Comparison of ENCODE assay signal across 15 cellular contexts in the genomic region with DNA sequence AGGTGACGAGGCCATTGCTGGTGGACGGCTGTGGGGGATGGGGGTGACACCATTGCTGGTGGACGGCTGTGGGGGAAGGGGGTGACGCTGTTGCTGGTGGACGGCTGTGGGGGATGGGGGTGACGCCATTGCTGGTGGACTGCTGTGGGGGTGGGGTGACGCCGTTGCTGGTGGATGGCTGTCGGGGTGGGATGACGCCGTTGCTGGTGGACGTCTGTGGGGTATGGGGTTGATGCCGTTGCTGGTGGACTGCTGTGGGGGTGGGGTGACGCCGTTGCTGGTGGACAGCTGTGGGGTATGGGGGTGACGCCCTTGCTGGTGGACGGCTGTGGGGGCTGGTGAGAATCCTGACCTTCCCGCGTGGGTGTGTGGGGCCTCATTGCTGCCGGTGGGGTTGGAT. TPM values are rescaled to one million over a fixed set of nuclear protein-coding genes. Genes with fewer than 3 reads are reported as not detected.
DNase-seq lines count a peak whose midpoint lies in the region; ATAC-seq, FAIRE-seq and TF ChIP-seq lines count a peak whose summit lies in the region.
"Had no signal": no experiment of that assay in that cellular context is flagged by ENCODE, and none has a peak within 500 bp of the region (broad histone marks: within the 10 kb centered on the region; RNA-seq: fewer than 3 reads in every experiment).

No MANE protein-coding gene starts in this region.

- H3K36me3 Mint-ChIP-seq in activated T-cell treated with anti-CD3 and anti-CD28 coated beads, Interleukin-2, amount 50 U/mL, for 72 hours (ENCODE audit: insufficient read depth in 2 of 2) = peaks cover 44 to 46% of the 10 kb centered on the region in 2 donors
- peaks cover 43% of the 10 kb centered on the region for H3K36me3 Mint-ChIP-seq in progenitor cell of endocrine pancreas (ENCODE audit: insufficient read depth)

- no peak for DNase-seq in activated T-cell treated with anti-CD3 and anti-CD28 coated beads, Interleukin-2, amount 50 U/mL, for 72 hours
- no peak for DNase-seq in activated T-cell treated with anti-CD3 and anti-CD28 coated beads, Interleukin-2, amount 50 U/mL, for 1 hour
- DNase-seq in GM12878 (ENCODE audit: low read depth, low spot score) = no peak
- DNase-seq in progenitor cell of endocrine pancreas (ENCODE audit: low spot score, unreplicated experiment) = no peak
- no peak for DNase-seq in effector memory CD4-positive, alpha-beta T cell
- DNase-seq in stimulated activated CD4-positive, alpha-beta T cell treated with anti-CD3 and anti-CD28 coated beads, Interleukin-15, amount 100 ng/mL, for 24 hours = no peak
- DNase-seq: AML-193; Caco-2; CD4-positive, alpha-beta T cell; HCEC 1CT had no signal

- CTCF ChIA-PET in GM12878 (lab: Yijun Ruan, JAX) = no interaction called here

- peak overlapping the region; percentile 42 for H3K27ac Mint-ChIP-seq in activated T-cell treated with anti-CD3 and anti-CD28 coated beads, Interleukin-2, amount 50 U/mL, for 72 hours
- peak overlapping the region; percentile 8 for H3K27ac Mint-ChIP-seq in progenitor cell of endocrine pancreas
- H3K27ac Mint-ChIP-seq: CD4-positive, alpha-beta T cell had no signal

- no peak overlapping the region for H3K27ac ChIP-seq in GM12878 (ENCODE audit: control insufficient read depth, insufficient read depth)
- no peak overlapping the region for H3K27ac ChIP-seq in effector memory CD4-positive, alpha-beta T cell (ENCODE audit: insufficient read depth, low read length, poor library complexity, severe bottlenecking)
- H3K27ac ChIP-seq: 22Rv1, A549, C4-2B had no signal

- SMC1A ChIA-PET in GM12878 (lab: Charles Lee; ENCODE audit: uncharacterized antibody, unreplicated experiment) = no interaction called here

- in situ Hi-C loops in GM12878 (cut with MboI) = no loop called here

- TF ChIP-seq RAD21 in GM12878 (IDR thresholded peaks at IDR 0.05; ENCODE audit: insufficient read depth, low read depth, low read length) = no peak

- no peak overlapping the region for H3K9ac ChIP-seq in GM12878 (ENCODE audit: control insufficient read depth, insufficient read depth, low read length)

- peaks cover 30 to 31% of the 10 kb centered on the region in 2 experiments for H3K36me3 ChIP-seq in GM12878 (ENCODE audit: control insufficient read depth in 2 of 2, insufficient read depth in 2 of 2, low read length in 1 of 2)
- H3K36me3 ChIP-seq in effector memory CD4-positive, alpha-beta T cell (ENCODE audit: control insufficient read depth, insufficient read depth, low read length) = peaks cover 71% of the 10 kb centered on the region

- no peak for ATAC-seq in activated T-cell treated with anti-CD3 and anti-CD28 coated beads, Interleukin-2, amount 50 U/mL, for 72 hours (replicated peaks in 1 of 2)
- ATAC-seq in GM12878 (no peak), GM18520 (IDR thresholded peaks at IDR 0.05; ENCODE audit: unreplicated experiment) (no peak)
- ATAC-seq: A549 had no signal

- WGBS in GM12878 (ENCODE audit: insufficient coverage, insufficient replicate concordance, low lambda C conversion rate, missing lambda C conversion rate) = 90% methylated on average over 13 of the region's 20 CpGs

- POLR2A ChIA-PET in GM12878 (lab: Charles Lee) = no interaction called here

- no peaks in the 10 kb centered on the region for H3K9me3 Mint-ChIP-seq in activated T-cell treated with anti-CD3 and anti-CD28 coated beads, Interleukin-2, amount 50 U/mL, for 72 hours
- H3K9me3 Mint-ChIP-seq in progenitor cell of endocrine pancreas (ENCODE audit: low read depth) = peaks cover 1% of the 10 kb centered on the region
- H3K9me3 Mint-ChIP-seq: CD4-positive, alpha-beta T cell had no signal

- H3K4me1 ChIP-seq in GM12878 (ENCODE audit: control insufficient read depth, insufficient read depth, low read length) = no peaks in the 10 kb centered on the region
- no peaks in the 10 kb centered on the region for H3K4me1 ChIP-seq in effector memory CD4-positive, alpha-beta T cell (ENCODE audit: control insufficient read depth, insufficient read depth, low read length, poor library complexity, severe bottlenecking)
- H3K4me1 ChIP-seq: A549, Caco-2 had no signal

- no peak overlapping the region for H3K4me2 ChIP-seq in GM12878 (ENCODE audit: control insufficient read depth, insufficient read depth)
- H3K4me2 ChIP-seq: A549 had no signal

- H3K4me1 Mint-ChIP-seq in activated T-cell treated with anti-CD3 and anti-CD28 coated beads, Interleukin-2, amount 50 U/mL, for 72 hours (ENCODE audit: low read depth) = no peaks in the 10 kb centered on the region
- H3K4me1 Mint-ChIP-seq in progenitor cell of endocrine pancreas (ENCODE audit: low read depth) = no peaks in the 10 kb centered on the region

- no peak overlapping the region for H2AFZ ChIP-seq in GM12878 (ENCODE audit: control insufficient read depth, low read depth, low read length)

- no peaks in the 10 kb centered on the region for H3K79me2 ChIP-seq in GM12878 (ENCODE audit: control insufficient read depth, insufficient read depth, low read length)

- no peak for FAIRE-seq in GM12878 (lab: Jason Lieb, UNC)
- FAIRE-seq: A549, G401.6 had no signal

- no peaks in the 10 kb centered on the region for H4K20me1 ChIP-seq in GM12878 (ENCODE audit: control insufficient read depth, insufficient read depth)

- no peak overlapping the region for H3K4me3 Mint-ChIP-seq in activated T-cell treated with anti-CD3 and anti-CD28 coated beads, Interleukin-2, amount 50 U/mL, for 72 hours
- no peak overlapping the region for H3K4me3 Mint-ChIP-seq in progenitor cell of endocrine pancreas (ENCODE audit: low read depth)
- H3K4me3 Mint-ChIP-seq: CD4-positive, alpha-beta T cell had no signal

- no peaks in the 10 kb centered on the region for H3K27me3 ChIP-seq in GM12878 (replicated peaks in 1 of 2; ENCODE audit: control insufficient read depth in 2 of 2, insufficient read depth in 2 of 2, low read length in 1 of 2)
- H3K27me3 ChIP-seq in effector memory CD4-positive, alpha-beta T cell (replicated peaks; ENCODE audit: control insufficient read depth, insufficient read depth, low read length, poor library complexity, severe bottlenecking) = no peaks in the 10 kb centered on the region

- H3K9me3 ChIP-seq in GM12878 (replicated peaks; ENCODE audit: control insufficient read depth, insufficient read depth, low read length) = peaks cover 14% of the 10 kb centered on the region
- no peaks in the 10 kb centered on the region for H3K9me3 ChIP-seq in effector memory CD4-positive, alpha-beta T cell (ENCODE audit: control insufficient read depth, low read length)
- H3K9me3 ChIP-seq: Caco-2 had no signal

- RAD21 ChIA-PET in GM12878 (lab: Charles Lee; ENCODE audit: unreplicated experiment) = no interaction called here

- no peak overlapping the region for H3K4me3 ChIP-seq in GM12878
- H3K4me3 ChIP-seq in effector memory CD4-positive, alpha-beta T cell (ENCODE audit: insufficient read depth, low read depth, low read length, poor library complexity, severe bottlenecking) = no peak overlapping the region
- H3K4me3 ChIP-seq: A549 had no signal

- intact Hi-C loops in GM12878 (cut with micrococcal nuclease; ENCODE audit: unreplicated experiment) = no loop called here

- BruUV-seq in GM12878 (replicated peaks; lab: Mats Ljungman, UMichigan) = no TSS peak

- no peak for TF ChIP-seq POLR2A in GM12878 (IDR thresholded peaks at IDR 0.05; ENCODE audit: low read depth, low read length)

- TF ChIP-seq CTCF in GM12878 (IDR thresholded peaks at IDR 0.05 in 2 of 3, conservative IDR thresholded peaks at IDR 0.05 in 1 of 3; ENCODE audit: control insufficient read depth in 2 of 3, extremely low read depth in 1 of 3, insufficient read depth in 1 of 3, low read depth in 3 of 3, low read length in 3 of 3) = no peak
- TF ChIP-seq CTCF in progenitor cell of endocrine pancreas (IDR thresholded peaks at IDR 0.05; ENCODE audit: unreplicated experiment) = no peak

- H3K27me3 Mint-ChIP-seq in activated T-cell treated with anti-CD3 and anti-CD28 coated beads, Interleukin-2, amount 50 U/mL, for 72 hours (ENCODE audit: low read depth) = no peaks in the 10 kb centered on the region
- no peaks in the 10 kb centered on the region for H3K27me3 Mint-ChIP-seq in progenitor cell of endocrine pancreas
- H3K27me3 Mint-ChIP-seq: CD4-positive, alpha-beta T cell had no signal

- TF ChIP-seq EP300 in GM12878 (IDR thresholded peaks at IDR 0.05; ENCODE audit: borderline replicate concordance in 1 of 2, control insufficient read depth in 1 of 2, low read depth in 2 of 2, low read length in 2 of 2) = no peak

TF ChIP-seq in GM12878, 131 proteins besides CTCF, POLR2A, EP300 and RAD21 (continues in another document):
- TF ChIP-seq SIN3A (IDR thresholded peaks at IDR 0.05; ENCODE audit: low read depth, low read length) = no peak
- TF ChIP-seq FOXM1 (IDR thresholded peaks at IDR 0.05; ENCODE audit: low read depth, low read length) = 0 out of 2 replicates have a peak, but pooled peaks have one; percentile 4
- TF ChIP-seq YBX1 (IDR thresholded peaks at IDR 0.05) = no peak
- TF ChIP-seq EZH2 (IDR thresholded peaks at IDR 0.05; ENCODE audit: borderline replicate concordance, control insufficient read depth, low read depth, low read length) = no peak

RNA-seq across cellular contexts. Expression of gene CTDP1, which starts 47.1 kb away (rescaled TPM):
- total RNA-seq in activated T-cell treated with anti-CD3 and anti-CD28 coated beads, Interleukin-2, amount 50 U/mL, for 72 hours = 100 to 1,000 TPM in 1 of 2 donors, 10 to 100 TPM in 1; 30.1 to 103 TPM
- total RNA-seq in GM12878 (2013; cell fraction: nucleolus; rRNA removed) = 25.6 and 26.8 TPM in 2 replicates
- total RNA-seq in GM12878 (2014; rRNA removed) = 22.1 and 23.8 TPM in 2 replicates
- 7.3 and 8.0 TPM in 2 replicates for total RNA-seq in GM12878 (2014; rRNA removed; fragmentation: Illumina TruSeq; extraction: Trizol)
- 30.4 and 31.3 TPM in 2 replicates for total RNA-seq in GM12878 (2021)
- 5.9 TPM for polyA plus RNA-seq in GM12878 (2011; ENCODE audit: low read depth)
- polyA plus RNA-seq in GM12878 (2011; rRNA removed) = 4.9 and 9.5 TPM in 2 replicates
- 9.0 and 10.2 TPM in 2 replicates for polyA plus RNA-seq in GM12878 (2011; cell fraction: cytosol; rRNA removed)
- 37.1 and 48.0 TPM in 2 replicates for polyA plus RNA-seq in GM12878 (2011; cell fraction: nucleus; rRNA removed)
- 12.2 and 14.2 TPM in 2 replicates for polyA plus RNA-seq in GM12878 (2012)
- polyA plus RNA-seq in GM12878 (2014; fragmentation: Illumina TruSeq; extraction: Trizol) = 1.9 and 6.0 TPM in 2 replicates
- 1 to 10 TPM in 1 of 2 experiments, under 1 TPM in 1; 0.32 to 1.6 TPM for polyA plus RNA-seq in GM12878 (2014; fragmentation: Nextera tagmentation; extraction: Ambion mirVana)
- polyA plus RNA-seq in GM12878 (2014; rRNA removed) = 16.7 and 19.3 TPM in 2 replicates
- 10 to 100 TPM in 1 of 2 experiments, 1 to 10 TPM in 1; 4.2 to 13.9 TPM for polyA plus RNA-seq in GM12878 (2016; fragmentation: Nextera tagmentation; extraction: Ambion mirVana)
- 13.9 and 14.8 TPM in 2 replicates for polyA minus RNA-seq in GM12878 (2011; rRNA and poly(A)+ RNA removed)
- polyA minus RNA-seq in GM12878 (2011; cell fraction: cytosol; rRNA and poly(A)+ RNA removed) = 5.6 and 10.0 TPM in 2 replicates
- 17.0 and 31.8 TPM in 2 replicates for polyA minus RNA-seq in GM12878 (2011; cell fraction: nucleus; rRNA and poly(A)+ RNA removed)
- 23.9 and 24.9 TPM in 2 replicates for total RNA-seq in progenitor cell of endocrine pancreas
